ENCODE assay signal across 18 cellular contexts in genomic region chr9:117516676-117517632, GRCh38.
DNase-seq lines count a peak whose midpoint lies in the region; TF ChIP-seq lines count a peak whose summit lies in the region.
"Had no signal": no experiment of that assay in that cellular context is flagged by ENCODE, and none has a peak within 500 bp of the region (broad histone marks: within the 10 kb centered on the region; RNA-seq: fewer than 3 reads in every experiment).

No MANE protein-coding gene starts in this region.

- no peaks in the 10 kb centered on the region for H3K4me1 ChIP-seq in prostate gland (replicated peaks)
- H3K4me1 ChIP-seq: A549 had no signal

- no peak for TF ChIP-seq CTCF in prostate gland (IDR thresholded peaks at IDR 0.05)

- DNase-seq in NCI-H2227 (lab: John Stamatoyannopoulos, UW; ENCODE audit: unreplicated experiment) (peak; percentile 20), NCI-H2227 treated with DMSO at 0.1 percent for 48 hours (lab: John Stamatoyannopoulos, UW) (no peak), NCI-H2107 treated with DMSO at 0.1 percent for 48 hours (lab: John Stamatoyannopoulos, UW; ENCODE audit: unreplicated experiment) (peak; percentile 65), NCI-H774 (lab: John Stamatoyannopoulos, UW) (peak; percentile 31), prostate gland (ENCODE audit: low spot score) (peak; percentile 13), superior temporal gyrus (ENCODE audit: extremely low spot score) (no peak), SIG-M5 treated with dmso at 0.1 percent for 504 hours (lab: John Stamatoyannopoulos, UW; ENCODE audit: unreplicated experiment) (no peak)
- DNase-seq: Calu3; CD4-positive, alpha-beta T cell; Kasumi-1; MG63; NCI-H1048; NCI-H1694; NCI-H2171; RPMI8226; SHP77 treated with DMSO at 0.1 percent for 48 hours; T-cell had no signal

- no peak for TF ChIP-seq POLR2A in prostate gland (IDR thresholded peaks at IDR 0.05)

- no peaks in the 10 kb centered on the region for H3K9me3 ChIP-seq in prostate gland
- H3K9me3 ChIP-seq: A549, MG63 had no signal

- no peak overlapping the region for H3K4me3 ChIP-seq in prostate gland
- H3K4me3 ChIP-seq: A549, MG63 had no signal

- H3K27me3 ChIP-seq in prostate gland (replicated peaks; ENCODE audit: insufficient read depth): no peaks in the 10 kb centered on the region
- H3K27me3 ChIP-seq: MG63 had no signal

- H3K27ac ChIP-seq in prostate gland: no peak overlapping the region
- H3K27ac ChIP-seq: A549 had no signal

- no peaks in the 10 kb centered on the region for H3K36me3 ChIP-seq in prostate gland
- H3K36me3 ChIP-seq: MG63 had no signal

- intact Hi-C loops in prostate gland (cut with DNase I): no loop called here

- 28% methylated on average over 4 of the region's 4 CpGs for WGBS in prostate gland

Comparison
In these comparisons a context has a peak if more than half of its experiments do, and no peak if none do; other contexts are left out.
1. DNase-seq: peak in NCI-H2227 (single experiment), NCI-H2107 treated with DMSO at 0.1 percent for 48 hours (single experiment), NCI-H774 (single experiment) and prostate gland (single experiment); none in NCI-H2227 treated with DMSO at 0.1 percent for 48 hours (single experiment), superior temporal gyrus (single experiment) and SIG-M5 treated with dmso at 0.1 percent for 504 hours (single experiment).